ENCODE assay signal across 20 cellular contexts in the genomic region with DNA sequence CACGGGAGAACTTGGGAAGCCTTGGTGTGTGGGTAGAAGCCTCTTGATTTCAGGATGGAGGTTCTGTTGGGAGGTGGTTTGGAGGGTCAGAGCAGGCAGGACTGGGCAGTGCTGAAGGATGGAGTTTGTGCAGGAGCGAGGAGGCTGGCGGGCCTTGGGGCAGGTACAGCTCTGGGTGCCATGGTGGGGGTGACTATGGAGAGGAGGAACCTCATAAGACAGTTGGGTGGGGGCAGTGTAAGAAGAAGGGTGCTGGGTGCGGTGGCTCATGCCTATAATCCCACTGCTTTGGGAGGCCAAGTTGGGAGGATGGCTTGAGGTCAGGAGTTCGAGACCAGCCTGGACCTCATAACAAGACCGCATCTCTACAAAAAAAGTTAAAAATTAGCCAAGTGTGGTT. TPM values are rescaled to one million over a fixed set of nuclear protein-coding genes. Genes with fewer than 3 reads are reported as not detected.
A peak's percentile ranks its signal among the peaks of the same experiment; 100 is the strongest.
DNase-seq lines count a peak whose midpoint lies in the region; ATAC-seq, FAIRE-seq and TF ChIP-seq lines count a peak whose summit lies in the region.
"Had no signal": no experiment of that assay in that cellular context is flagged by ENCODE, and none has a peak within 500 bp of the region (broad histone marks: within the 10 kb centered on the region; RNA-seq: fewer than 3 reads in every experiment).

No MANE protein-coding gene starts in this region.

- H3K4me1 ChIP-seq in endodermal cell (ENCODE audit: control insufficient read depth, insufficient read depth, low read length) (no peaks in the 10 kb centered on the region), mesenchymal stem cell (ENCODE audit: control insufficient read depth, insufficient read depth, low read depth, low read length) (peaks cover 2% of the 10 kb centered on the region), osteoblast (ENCODE audit: insufficient read depth, low read length) (no peaks in the 10 kb centered on the region)
- H3K4me1 ChIP-seq: BE2C had no signal

- WGBS in endodermal cell (ENCODE audit: insufficient coverage in 1 of 2, insufficient read length in 1 of 2), 2 experiments: 96 to 100% methylated on average over 3 to 6 of the region's 6 CpGs
- 98% methylated on average over 5 of the region's 6 CpGs for WGBS in mesenchymal stem cell

- H3K9me3 Mint-ChIP-seq in endodermal cell: no peaks in the 10 kb centered on the region
- H3K9me3 Mint-ChIP-seq: CD4-positive, alpha-beta memory T cell; HFFc6 had no signal

- TF ChIP-seq CTCF in RWPE1 (conservative IDR thresholded peaks at IDR 0.05; ENCODE audit: low read depth): no peak
- TF ChIP-seq CTCF in endodermal cell (conservative IDR thresholded peaks at IDR 0.05): no peak
- TF ChIP-seq CTCF in osteoblast (IDR thresholded peaks at IDR 0.05; ENCODE audit: extremely low read depth, low read depth, low read length): no peak

- DNase-seq in RWPE1 (ENCODE audit: low spot score): no peak
- DNase-seq in endodermal cell: peak; percentile 37
- no peak for DNase-seq in mesenchymal stem cell
- peak; percentile 35 for DNase-seq in osteoblast (ENCODE audit: insufficient read length, low spot score, missing footprints)
- no peak for DNase-seq in H54 (ENCODE audit: insufficient read length, low spot score)
- DNase-seq: BE2C; CD4-positive, alpha-beta memory T cell; DMS79; HCEC 1CT; HFFc6 had no signal

- peaks cover 51% of the 10 kb centered on the region for H3K36me3 ChIP-seq in endodermal cell (ENCODE audit: control insufficient read depth, insufficient read depth, low read length)
- H3K36me3 ChIP-seq in mesenchymal stem cell (ENCODE audit: control insufficient read depth in 1 of 2, insufficient read depth in 2 of 2, low read depth in 1 of 2, low read length in 2 of 2): peaks cover 49 to 65% of the 10 kb centered on the region in 2 experiments
- peaks cover 46% of the 10 kb centered on the region for H3K36me3 ChIP-seq in osteoblast (ENCODE audit: insufficient read depth, low read length)
- H3K36me3 ChIP-seq: BE2C had no signal

- no peak for FAIRE-seq in H54 (lab: Jason Lieb, UNC)
- FAIRE-seq: A549, GM12878, GM18507, H1, HepG2, HTR-8/SVneo had no signal

- no peaks in the 10 kb centered on the region for H3K79me2 ChIP-seq in osteoblast (ENCODE audit: insufficient read depth, low read length)

- no peak overlapping the region for H3K23ac ChIP-seq in mesenchymal stem cell (ENCODE audit: low read length in 2 of 2)

- H3K27ac Mint-ChIP-seq in endodermal cell: no peak overlapping the region
- H3K27ac Mint-ChIP-seq: HFFc6 had no signal

- no peak overlapping the region for H3K4me3 Mint-ChIP-seq in endodermal cell
- H3K4me3 Mint-ChIP-seq: CD4-positive, alpha-beta memory T cell; HFFc6 had no signal

- no peak overlapping the region for H2AFZ ChIP-seq in mesenchymal stem cell (ENCODE audit: low read depth, low read length)
- H2AFZ ChIP-seq in osteoblast (ENCODE audit: low read length): no peak overlapping the region

- H2BK12ac ChIP-seq in mesenchymal stem cell (ENCODE audit: low read length in 2 of 2): no peak overlapping the region

- H3K4me2 ChIP-seq in mesenchymal stem cell (ENCODE audit: low read length, poor library complexity, severe bottlenecking): no peak overlapping the region
- H3K4me2 ChIP-seq in osteoblast (ENCODE audit: insufficient read depth, low read length): no peak overlapping the region
- H3K4me2 ChIP-seq: A549 had no signal

- peak overlapping the region; percentile 64 for H4K91ac ChIP-seq in mesenchymal stem cell (ENCODE audit: low read length)

- no peak overlapping the region for H3K14ac ChIP-seq in mesenchymal stem cell (ENCODE audit: low read length in 2 of 2)

- CTCF ChIA-PET in RWPE1 (lab: Yijun Ruan, JAX): interaction anchor here (1.0 kb wide), 1 partner anchor 193 kb away, joined by 7 read pairs; no protein-coding TSS in a partner anchor

- no peak overlapping the region for H3K4ac ChIP-seq in mesenchymal stem cell (ENCODE audit: low read depth in 1 of 2, low read length in 2 of 2)

- H2BK5ac ChIP-seq in mesenchymal stem cell (ENCODE audit: low read depth, low read length, poor library complexity, severe bottlenecking): no peak overlapping the region

- H3K27me3 ChIP-seq in endodermal cell (ENCODE audit: control insufficient read depth, insufficient read depth, low read length, poor library complexity, severe bottlenecking): no peaks in the 10 kb centered on the region
- H3K27me3 ChIP-seq in mesenchymal stem cell (ENCODE audit: control insufficient read depth in 1 of 2, insufficient read depth in 1 of 2, low read length in 2 of 2): no peaks in the 10 kb centered on the region
- H3K27me3 ChIP-seq in osteoblast (ENCODE audit: insufficient read depth, low read length): no peaks in the 10 kb centered on the region
- H3K27me3 ChIP-seq: BE2C had no signal

- ATAC-seq in GM18868 (IDR thresholded peaks at IDR 0.05; ENCODE audit: unreplicated experiment): no peak
- no peak for ATAC-seq in GM19351 (IDR thresholded peaks at IDR 0.05; ENCODE audit: unreplicated experiment)
- ATAC-seq in GM21825 (IDR thresholded peaks at IDR 0.05; ENCODE audit: unreplicated experiment): no peak
- ATAC-seq: A549, GM12878, HepG2 had no signal

- peaks cover 57% of the 10 kb centered on the region for H3K36me3 Mint-ChIP-seq in endodermal cell (ENCODE audit: low read depth)

- H3K27ac ChIP-seq in RWPE1 (peak overlapping the region; percentile 7; the same call in 1 of the 2 replicates), endodermal cell (ENCODE audit: low read depth, low read length) (no peak overlapping the region), mesenchymal stem cell (ENCODE audit: low read length, poor library complexity, severe bottlenecking) (no peak overlapping the region), osteoblast (ENCODE audit: low read depth, low read length) (no peak overlapping the region)
- H3K27ac ChIP-seq: A549, C4-2B had no signal

- H3K4me3 ChIP-seq in endodermal cell (ENCODE audit: low read length): no peak overlapping the region
- H3K4me3 ChIP-seq in mesenchymal stem cell (ENCODE audit: insufficient read depth in 1 of 2, low read depth in 1 of 2, low read length in 2 of 2): no peak overlapping the region
- no peak overlapping the region for H3K4me3 ChIP-seq in osteoblast (ENCODE audit: insufficient read depth, low read length)
- H3K4me3 ChIP-seq: A549, GM12878 had no signal

- no peak for TF ChIP-seq POLR2A in H54 (IDR thresholded peaks at IDR 0.05; ENCODE audit: low read depth, low read length)

- H3K18ac ChIP-seq in mesenchymal stem cell (ENCODE audit: low read depth in 1 of 2, low read length in 2 of 2): no peak overlapping the region

- no peaks in the 10 kb centered on the region for H3K4me1 Mint-ChIP-seq in endodermal cell

- H3K79me1 ChIP-seq in mesenchymal stem cell (replicated peaks; ENCODE audit: low read length, poor library complexity, severe bottlenecking): peaks cover 4% of the 10 kb centered on the region

- no peaks in the 10 kb centered on the region for H3K27me3 Mint-ChIP-seq in endodermal cell (ENCODE audit: insufficient read depth)
- H3K27me3 Mint-ChIP-seq: CD4-positive, alpha-beta memory T cell had no signal

- H2BK15ac ChIP-seq in mesenchymal stem cell (ENCODE audit: low read depth, poor library complexity, severe bottlenecking): no peak overlapping the region

- H4K20me1 ChIP-seq in osteoblast (ENCODE audit: insufficient read depth, low read length): peaks cover 11% of the 10 kb centered on the region

- no peak overlapping the region for H2BK120ac ChIP-seq in mesenchymal stem cell (ENCODE audit: low read depth, low read length)

- no peak overlapping the region for H2AK5ac ChIP-seq in mesenchymal stem cell (ENCODE audit: low read length, severe bottlenecking)

- no peak overlapping the region for H4K8ac ChIP-seq in mesenchymal stem cell (ENCODE audit: low read length)

- POLR2A ChIA-PET in RWPE1 (lab: Yijun Ruan, JAX; ENCODE audit: low non-redundant PET): no interaction called here

- H3K9ac ChIP-seq in endodermal cell (ENCODE audit: extremely low read depth, low read length, poor library complexity, severe bottlenecking) (no peak overlapping the region), mesenchymal stem cell (ENCODE audit: low read length) (no peak overlapping the region)

- H3K9me3 ChIP-seq in endodermal cell (ENCODE audit: control insufficient read depth, low read length) (no peaks in the 10 kb centered on the region), mesenchymal stem cell (ENCODE audit: control insufficient read depth, low read length) (no peaks in the 10 kb centered on the region), osteoblast (ENCODE audit: low read depth, low read length) (no peaks in the 10 kb centered on the region)
- H3K9me3 ChIP-seq: A549, BE2C had no signal

RNA-seq across cellular contexts. Expression of a gene that starts 54.7 kb away (rescaled TPM):
- total RNA-seq in endodermal cell (10 to 100 TPM; 54.8 to 84.4 TPM), osteoblast (15.9 and 18.6 TPM in 2 replicates)
- 54.6 TPM for polyA plus RNA-seq in endodermal cell (2013, experiment 1 of 2)
- 54.2 TPM for polyA plus RNA-seq in endodermal cell (2013, experiment 2 of 2)
- polyA plus RNA-seq in mesenchymal stem cell (2013, experiment 1 of 2): 25.5 TPM
- polyA plus RNA-seq in mesenchymal stem cell (2013, experiment 2 of 2): 28.4 TPM

Comparison
In these comparisons a context has a peak if more than half of its experiments do, and no peak if none do; other contexts are left out.
1. DNase-seq: peak in endodermal cell (single experiment) and osteoblast (single experiment); none in RWPE1 (single experiment), mesenchymal stem cell (single experiment) and H54 (single experiment).